16 cellular contexts compared by ENCODE assay signal in the genomic region with DNA sequence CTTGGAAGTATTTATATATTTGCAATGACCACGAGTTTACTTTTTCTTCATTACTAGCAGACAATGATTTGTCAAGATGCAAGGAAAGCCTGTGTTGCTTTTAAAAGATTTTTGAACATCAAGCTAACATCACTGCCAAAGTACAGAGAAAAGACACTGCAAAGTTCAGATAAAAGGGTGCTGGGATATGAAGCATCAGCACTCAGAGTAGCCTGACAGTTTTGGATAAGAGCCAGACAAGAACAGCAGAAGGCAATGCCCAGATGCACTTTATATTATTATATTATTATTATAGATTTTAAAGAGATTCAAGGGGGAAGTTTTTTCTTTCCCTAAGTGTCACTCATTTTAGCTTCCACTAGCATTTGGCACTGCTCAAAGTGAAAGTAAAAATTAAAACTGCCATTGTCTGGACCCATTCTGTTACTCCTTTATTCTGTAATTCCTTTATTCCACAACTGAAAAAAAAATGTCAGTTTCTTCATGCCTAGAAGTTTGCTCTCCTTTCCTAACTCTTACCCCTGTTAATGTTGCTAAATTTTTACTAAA.
A peak's percentile ranks its signal among the peaks of the same experiment; 100 is the strongest.
DNase-seq lines count a peak whose midpoint lies in the region; ATAC-seq and TF ChIP-seq lines count a peak whose summit lies in the region.
"Had no signal": no experiment of that assay in that cellular context is flagged by ENCODE, and none has a peak within 500 bp of the region (broad histone marks: within the 10 kb centered on the region; RNA-seq: fewer than 3 reads in every experiment).

No MANE protein-coding gene starts in this region.

- no peak overlapping the region for H4K5ac ChIP-seq in IMR-90 (ENCODE audit: low read depth, low read length)

- H3K18ac ChIP-seq in IMR-90 (ENCODE audit: low read depth, low read length): no peak overlapping the region

- no peak for DNase-seq in CD8-positive, alpha-beta memory T cell
- DNase-seq in IMR-90: no peak
- DNase-seq in astrocyte of the spinal cord (ENCODE audit: low read depth, low spot score): peak; percentile 24
- peak in 1 of 3 donors; percentile 11 for DNase-seq in immature natural killer cell
- no peak for DNase-seq in CD4-positive, alpha-beta memory T cell
- DNase-seq in nephron progenitor cell: no peak
- DNase-seq: activated CD4-positive, alpha-beta memory T cell treated with anti-CD3 and anti-CD28 coated beads, Interleukin-2, amount 10 ng/mL, durations not matched to agents 7 days and 5 days; CD4-positive, CD25-positive, alpha-beta regulatory T cell; colonic mucosa; gastrocnemius medialis; left lung; NCI-H774; stimulated activated naive CD8-positive, alpha-beta T cell treated with anti-CD3 and anti-CD28 coated beads, Interleukin-15, Interleukin-2, amounts not matched to agents 100 U/mL and 50 U/mL, for 24 hours had no signal

- no peak overlapping the region for H2AK9ac ChIP-seq in IMR-90 (replicated peaks; ENCODE audit: low read depth, low read length, poor library complexity)

- H3K9ac ChIP-seq in IMR-90 (ENCODE audit: low read depth, low read length): no peak overlapping the region
- H3K9ac ChIP-seq: parathyroid adenoma had no signal

- no peak overlapping the region for H3K56ac ChIP-seq in IMR-90 (ENCODE audit: extremely low read depth, insufficient read depth, low read length)

- CTCF ChIA-PET in CD8-positive, alpha-beta memory T cell (lab: Charles Lee): no interaction called here
- CTCF ChIA-PET in IMR-90 (lab: Yijun Ruan, JAX): interaction anchor here (0.6 to 2.3 kb wide), 2 partner anchors 142 to 225 kb away, joined by 3 to 9 read pairs; no protein-coding TSS in a partner anchor
- CTCF ChIA-PET in CD4-positive, alpha-beta memory T cell (lab: Charles Lee; ENCODE audit: partially characterized antibody): no interaction called here

- no CpG with 5 or more reads among the region's 1 CpG for WGBS in IMR-90 (ENCODE audit: extremely low coverage in 2 of 2, insufficient read length in 1 of 2), 2 experiments

- no peak for TF ChIP-seq POLR2A in IMR-90 (IDR thresholded peaks at IDR 0.05; ENCODE audit: low read depth, low read length)

- 0 out of 2 replicates have a peak overlapping the region, but pooled peaks have one; percentile 25 for H3K4ac ChIP-seq in IMR-90 (ENCODE audit: low read depth, low read length)

- H3K9me1 ChIP-seq in IMR-90 (ENCODE audit: insufficient read depth, low read length): peaks cover 3% of the 10 kb centered on the region; the same call in 1 of the 2 replicates

- TF ChIP-seq CTCF in IMR-90 (conservative IDR thresholded peaks at IDR 0.05; ENCODE audit: low read depth, low read length) (no peak), astrocyte of the spinal cord (IDR thresholded peaks at IDR 0.05; ENCODE audit: low read depth, low read length) (no peak), nephron progenitor cell (IDR thresholded peaks at IDR 0.05) (no peak)

- dilution Hi-C loops in IMR-90 (cut with HindIII; ENCODE audit: low sequenced_read_pairs, unreplicated experiment): no loop called here

- peaks cover 12 to 18% (median 13%) of the 10 kb centered on the region in 3 donors for H3K4me1 Mint-ChIP-seq in CD8-positive, alpha-beta memory T cell
- peaks cover 27 to 42% of the 10 kb centered on the region in 2 donors for H3K4me1 Mint-ChIP-seq in immature natural killer cell
- peaks cover 0 to 4% (median 4%) of the 10 kb centered on the region in 4 donors for H3K4me1 Mint-ChIP-seq in CD4-positive, alpha-beta memory T cell
- H3K4me1 Mint-ChIP-seq in nephron progenitor cell: no peaks in the 10 kb centered on the region
- H3K4me1 Mint-ChIP-seq: activated CD4-positive, alpha-beta memory T cell treated with anti-CD3 and anti-CD28 coated beads, Interleukin-2, amount 10 ng/mL, durations not matched to agents 7 days and 5 days had no signal

- peaks cover 0 to 6% of the 10 kb centered on the region in 2 donors for H3K27me3 Mint-ChIP-seq in CD8-positive, alpha-beta memory T cell
- H3K27me3 Mint-ChIP-seq in immature natural killer cell (ENCODE audit: low read depth in 3 of 3) (peaks cover 0 to 3% (median 0%) of the 10 kb centered on the region in 3 donors), nephron progenitor cell (ENCODE audit: low read depth, poor library complexity) (no peaks in the 10 kb centered on the region)
- peaks cover 0 to 7% of the 10 kb centered on the region in 2 donors for H3K27me3 Mint-ChIP-seq in CD4-positive, alpha-beta memory T cell

- H4K91ac ChIP-seq in IMR-90 (ENCODE audit: insufficient read depth, low read depth, low read length): no peak overlapping the region

- no peak overlapping the region for H2AFZ ChIP-seq in IMR-90 (replicated peaks; ENCODE audit: low read length, poor library complexity)
- H2AFZ ChIP-seq: parathyroid adenoma had no signal

- no peak overlapping the region for H3K27ac ChIP-seq in CD8-positive, alpha-beta memory T cell (ENCODE audit: low read depth, low read length)
- no peak overlapping the region for H3K27ac ChIP-seq in IMR-90 (ENCODE audit: insufficient read depth, low read length)
- H3K27ac ChIP-seq in CD4-positive, alpha-beta memory T cell (ENCODE audit: low read depth, low read length): no peak overlapping the region
- H3K27ac ChIP-seq: colonic mucosa, gastrocnemius medialis, left lung, parathyroid adenoma had no signal

- H2BK15ac ChIP-seq in IMR-90 (ENCODE audit: low read depth, low read length): no peak overlapping the region

- no peaks in the 10 kb centered on the region for H3K9me3 Mint-ChIP-seq in CD8-positive, alpha-beta memory T cell
- H3K9me3 Mint-ChIP-seq in immature natural killer cell (no peaks in the 10 kb centered on the region), nephron progenitor cell (no peaks in the 10 kb centered on the region)
- peaks cover 0 to 2% (median 0%) of the 10 kb centered on the region in 8 donors for H3K9me3 Mint-ChIP-seq in CD4-positive, alpha-beta memory T cell
- H3K9me3 Mint-ChIP-seq: activated CD4-positive, alpha-beta memory T cell treated with anti-CD3 and anti-CD28 coated beads, Interleukin-2, amount 10 ng/mL, durations not matched to agents 7 days and 5 days had no signal

- H2BK120ac ChIP-seq in IMR-90 (ENCODE audit: low read depth, low read length): 0 out of 2 replicates have a peak overlapping the region, but pooled peaks have one; percentile 38

- no peak overlapping the region for H3K4me3 ChIP-seq in CD8-positive, alpha-beta memory T cell (ENCODE audit: low read length)
- H3K4me3 ChIP-seq in IMR-90 (ENCODE audit: insufficient read depth, low read depth, low read length): no peak overlapping the region
- H3K4me3 ChIP-seq in astrocyte of the spinal cord (ENCODE audit: low read depth, low read length): no peak overlapping the region
- H3K4me3 ChIP-seq in CD4-positive, alpha-beta memory T cell (ENCODE audit: low read length in 2 of 2): no peak overlapping the region
- H3K4me3 ChIP-seq: colonic mucosa, gastrocnemius medialis, left lung had no signal

- no peaks in the 10 kb centered on the region for H3K4me1 ChIP-seq in CD8-positive, alpha-beta memory T cell (ENCODE audit: insufficient read depth, low read length)
- H3K4me1 ChIP-seq in IMR-90 (ENCODE audit: control insufficient read depth, insufficient read depth, low read length): peaks cover 8% of the 10 kb centered on the region
- H3K4me1 ChIP-seq in CD4-positive, alpha-beta memory T cell (ENCODE audit: insufficient read depth, low read length): no peaks in the 10 kb centered on the region
- H3K4me1 ChIP-seq: colonic mucosa, gastrocnemius medialis, parathyroid adenoma had no signal

- H3K36me3 ChIP-seq in CD8-positive, alpha-beta memory T cell (ENCODE audit: insufficient read depth, low read length): no peaks in the 10 kb centered on the region
- no peaks in the 10 kb centered on the region for H3K36me3 ChIP-seq in IMR-90 (ENCODE audit: control insufficient read depth, insufficient read depth, low read length)
- no peaks in the 10 kb centered on the region for H3K36me3 ChIP-seq in CD4-positive, alpha-beta memory T cell (ENCODE audit: insufficient read depth, low read length)
- H3K36me3 ChIP-seq: colonic mucosa, gastrocnemius medialis, left lung had no signal

- H3K9me3 ChIP-seq in CD8-positive, alpha-beta memory T cell (ENCODE audit: low read length): no peaks in the 10 kb centered on the region
- no peaks in the 10 kb centered on the region for H3K9me3 ChIP-seq in IMR-90 (ENCODE audit: control insufficient read depth, insufficient read depth, low read length)
- H3K9me3 ChIP-seq in CD4-positive, alpha-beta memory T cell (ENCODE audit: control insufficient read depth in 1 of 2, low read length in 2 of 2): no peaks in the 10 kb centered on the region
- H3K9me3 ChIP-seq: colonic mucosa, gastrocnemius medialis, left lung had no signal

- H3K4me3 Mint-ChIP-seq in CD8-positive, alpha-beta memory T cell: peak overlapping the region in 6 of 7 donors; percentile 6 to 66 (median 34)
- H3K4me3 Mint-ChIP-seq in immature natural killer cell (peak overlapping the region; percentile 62 to 84 (median 78)), nephron progenitor cell (no peak overlapping the region)
- peak overlapping the region in 1 of 8 donors; percentile 0 for H3K4me3 Mint-ChIP-seq in CD4-positive, alpha-beta memory T cell
- H3K4me3 Mint-ChIP-seq: activated CD4-positive, alpha-beta memory T cell treated with anti-CD3 and anti-CD28 coated beads, Interleukin-2, amount 10 ng/mL, durations not matched to agents 7 days and 5 days; CD4-positive, CD25-positive, alpha-beta regulatory T cell had no signal

- TF ChIP-seq RAD21 in IMR-90 (IDR thresholded peaks at IDR 0.05; ENCODE audit: low read length): no peak

- no peak overlapping the region for H2BK20ac ChIP-seq in IMR-90 (ENCODE audit: low read depth, low read length)

- ATAC-seq in IMR-90 (ENCODE audit: low read depth) (no peak), HG02623 (IDR thresholded peaks at IDR 0.05; ENCODE audit: unreplicated experiment) (no peak), HG02884 (IDR thresholded peaks at IDR 0.05; ENCODE audit: unreplicated experiment) (no peak)
- ATAC-seq: gastrocnemius medialis; left lung; stimulated activated naive CD8-positive, alpha-beta T cell treated with anti-CD3 and anti-CD28 coated beads, Interleukin-15, Interleukin-2, amounts not matched to agents 100 U/mL and 50 U/mL, for 24 hours had no signal

- peak overlapping the region in 3 of 8 donors; percentile 37 to 82 (median 51) for H3K27ac Mint-ChIP-seq in CD8-positive, alpha-beta memory T cell
- H3K27ac Mint-ChIP-seq in immature natural killer cell: peak overlapping the region; percentile 44 to 87 (median 73)
- no peak overlapping the region for H3K27ac Mint-ChIP-seq in CD4-positive, alpha-beta memory T cell
- no peak overlapping the region for H3K27ac Mint-ChIP-seq in nephron progenitor cell
- H3K27ac Mint-ChIP-seq: activated CD4-positive, alpha-beta memory T cell treated with anti-CD3 and anti-CD28 coated beads, Interleukin-2, amount 10 ng/mL, durations not matched to agents 7 days and 5 days; CD4-positive, CD25-positive, alpha-beta regulatory T cell had no signal

- no peaks in the 10 kb centered on the region for H3K36me3 Mint-ChIP-seq in CD8-positive, alpha-beta memory T cell
- H3K36me3 Mint-ChIP-seq in immature natural killer cell (peaks cover 0 to 8% (median 0%) of the 10 kb centered on the region in 3 donors), nephron progenitor cell (ENCODE audit: low read depth) (peaks cover 7% of the 10 kb centered on the region)
- no peaks in the 10 kb centered on the region for H3K36me3 Mint-ChIP-seq in CD4-positive, alpha-beta memory T cell
- H3K36me3 Mint-ChIP-seq: CD4-positive, CD25-positive, alpha-beta regulatory T cell had no signal

- POLR2A ChIA-PET in CD8-positive, alpha-beta memory T cell (lab: Charles Lee): no interaction called here
- POLR2A ChIA-PET in IMR-90 (lab: Charles Lee; ENCODE audit: unreplicated experiment): no interaction called here
- POLR2A ChIA-PET in CD4-positive, alpha-beta memory T cell (lab: Charles Lee; ENCODE audit: partially characterized antibody): no interaction called here

- peak overlapping the region in 1 of 2 experiments; percentile 34; a peak in 1 of 4 replicates for H4K8ac ChIP-seq in IMR-90 (ENCODE audit: low read depth in 2 of 2, low read length in 2 of 2)

- H3K14ac ChIP-seq in IMR-90 (replicated peaks; ENCODE audit: low read depth, low read length): no peak overlapping the region

- no peak overlapping the region for H2BK5ac ChIP-seq in IMR-90 (ENCODE audit: low read depth, low read length, poor library complexity, severe bottlenecking)

- BruUV-seq in IMR-90 (replicated peaks; lab: Mats Ljungman, UMichigan): no TSS peak

- H3K23ac ChIP-seq in IMR-90 (ENCODE audit: low read depth, low read length): no peak overlapping the region

- no peak overlapping the region for H2AK5ac ChIP-seq in IMR-90 (ENCODE audit: low read depth, low read length)

- no peaks in the 10 kb centered on the region for H3K27me3 ChIP-seq in CD8-positive, alpha-beta memory T cell (ENCODE audit: insufficient read depth, low read length, poor library complexity, severe bottlenecking)
- H3K27me3 ChIP-seq in IMR-90 (ENCODE audit: control insufficient read depth, insufficient read depth, low read length): no peaks in the 10 kb centered on the region
- H3K27me3 ChIP-seq in CD4-positive, alpha-beta memory T cell (ENCODE audit: insufficient read depth, low read length): no peaks in the 10 kb centered on the region
- H3K27me3 ChIP-seq: colonic mucosa, gastrocnemius medialis, left lung had no signal

- in situ Hi-C loops in IMR-90 (cut with MboI; ENCODE audit: low sequenced_read_pairs) (no loop called here), astrocyte of the spinal cord (cut with HindIII; ENCODE audit: low sequenced_read_pairs) (no loop called here)

- peak overlapping the region; percentile 87 for H3K4me2 ChIP-seq in IMR-90 (ENCODE audit: low read depth, low read length)

- intact Hi-C loops in IMR-90 (cut with micrococcal nuclease): no loop called here
- intact Hi-C loops in CD4-positive, alpha-beta memory T cell (cut with micrococcal nuclease): no loop called here

- H4K20me1 ChIP-seq in IMR-90 (ENCODE audit: insufficient read depth, low read length): no peaks in the 10 kb centered on the region

- H3K79me1 ChIP-seq in IMR-90 (ENCODE audit: low read depth in 1 of 2, low read length in 2 of 2): peaks cover 0 to 4% of the 10 kb centered on the region in 2 experiments; a peak in 1 of 4 replicates

Comparison
In these comparisons a context has a peak if more than half of its experiments do, and no peak if none do; other contexts are left out.
1. H3K27ac Mint-ChIP-seq: peak in immature natural killer cell (6 of 6); none in CD4-positive, alpha-beta memory T cell (0 of 7) and nephron progenitor cell (single experiment).